In genomic region chr2:97645700-97646629, GRCh38 we compare ENCODE assay signal across 8 cellular contexts. TPM values are rescaled to one million over a fixed set of nuclear protein-coding genes. Genes with fewer than 3 reads are reported as not detected.
A peak's percentile ranks its signal among the peaks of the same experiment; 100 is the strongest.
DNase-seq lines count a peak whose midpoint lies in the region; ATAC-seq, FAIRE-seq and TF ChIP-seq lines count a peak whose summit lies in the region.

Gene COX5B (plus strand): TSS chr2:97646062. CDS start chr2:97646087, 25 bp downstream.

- peaks cover 13 to 27% (median 18%) of the 10 kb centered on the region in 4 donors for H3K4me1 ChIP-seq in esophagus muscularis mucosa

- H3K4me3 Mint-ChIP-seq in activated T-cell treated with anti-CD3 and anti-CD28 coated beads, Interleukin-2, amount 50 U/mL, for 72 hours, result peak within 1 kb of the TSS; percentile 90

- H3K4me1 Mint-ChIP-seq in activated T-cell treated with anti-CD3 and anti-CD28 coated beads, Interleukin-2, amount 50 U/mL, for 72 hours (ENCODE audit: low read depth), result peaks cover 33% of the 10 kb centered on the region

- no peaks in the 10 kb centered on the region for H3K27me3 ChIP-seq in esophagus muscularis mucosa

- no peak for TF ChIP-seq EP300 in esophagus muscularis mucosa (IDR thresholded peaks at IDR 0.05)

- TF ChIP-seq CTCF in esophagus muscularis mucosa (IDR thresholded peaks at IDR 0.05), result no peak

- TF ChIP-seq POLR2A in esophagus muscularis mucosa (IDR thresholded peaks at IDR 0.05; ENCODE audit: low read depth), result peak; percentile 46

- intact Hi-C loops in esophagus muscularis mucosa (cut with DNase I), result loop anchor here (2.0 to 10.0 kb wide), 2 partner anchors 19 to 49 kb away; partner anchors contain the start of gene ACTR1B

- peak within 1 kb of the TSS; percentile 91 to 96 (median 92) for H3K4me3 ChIP-seq in esophagus muscularis mucosa

- H3K9me3 Mint-ChIP-seq in activated T-cell treated with anti-CD3 and anti-CD28 coated beads, Interleukin-2, amount 50 U/mL, for 72 hours, result no peaks in the 10 kb centered on the region

- peaks cover 40% of the 10 kb centered on the region for H3K36me3 ChIP-seq in KOPT-K1 (ENCODE audit: insufficient read depth, low read length)
- peaks cover 21 to 38% (median 29%) of the 10 kb centered on the region in 4 donors for H3K36me3 ChIP-seq in esophagus muscularis mucosa

- 5% methylated on average over 19 of the region's 63 CpGs for WGBS in esophagus muscularis mucosa

- no peaks in the 10 kb centered on the region for H3K9me3 ChIP-seq in KOPT-K1 (ENCODE audit: insufficient read depth, low read length, poor library complexity, severe bottlenecking)
- no peaks in the 10 kb centered on the region for H3K9me3 ChIP-seq in esophagus muscularis mucosa

- peak within 1 kb of the TSS; percentile 96 for H3K27ac Mint-ChIP-seq in activated T-cell treated with anti-CD3 and anti-CD28 coated beads, Interleukin-2, amount 50 U/mL, for 72 hours

- H3K36me3 Mint-ChIP-seq in activated T-cell treated with anti-CD3 and anti-CD28 coated beads, Interleukin-2, amount 50 U/mL, for 72 hours (ENCODE audit: insufficient read depth in 2 of 2), result peaks cover 12 to 24% of the 10 kb centered on the region in 2 donors

- no peaks in the 10 kb centered on the region for H3K27me3 Mint-ChIP-seq in activated T-cell treated with anti-CD3 and anti-CD28 coated beads, Interleukin-2, amount 50 U/mL, for 72 hours (ENCODE audit: low read depth)

- peak; percentile 94 for ATAC-seq in GM21786 (IDR thresholded peaks at IDR 0.05; ENCODE audit: unreplicated experiment)
- ATAC-seq in activated T-cell treated with anti-CD3 and anti-CD28 coated beads, Interleukin-2, amount 50 U/mL, for 72 hours (replicated peaks in 1 of 2), result peak; percentile 94 to 96

- DNase-seq in DMS79 (lab: John Stamatoyannopoulos, UW) (peak; percentile 98), RCC 7860 (ENCODE audit: low spot score) (peak; percentile 89), esophagus muscularis mucosa (ENCODE audit: extremely low spot score) (peak; percentile 99), myocyte (ENCODE audit: low read depth) (peak; percentile 98)
- DNase-seq in activated T-cell treated with anti-CD3 and anti-CD28 coated beads, Interleukin-2, amount 50 U/mL, for 72 hours, result peak; percentile 99
- DNase-seq in stimulated activated CD8-positive, alpha-beta memory T cell treated with anti-CD3 and anti-CD28 coated beads, Interleukin-7, amount 100 ng/mL, for 48 hours (ENCODE audit: extremely low read depth in 1 of 2, low read depth in 1 of 2), result peak; percentile 97 to 99

- peak; percentile 84 for FAIRE-seq in RCC 7860 (lab: Jason Lieb, UNC)

- H3K27ac ChIP-seq in KOPT-K1 (ENCODE audit: low read depth, low read length, poor library complexity, severe bottlenecking) (peak within 1 kb of the TSS; percentile 85), esophagus muscularis mucosa (replicated peaks in 1 of 4) (peak within 1 kb of the TSS; percentile 87 to 95 (median 93))

RNA-seq across cellular contexts. Expression of gene COX5B, which starts in this region (rescaled TPM):
- total RNA-seq in activated T-cell treated with anti-CD3 and anti-CD28 coated beads, Interleukin-2, amount 50 U/mL, for 72 hours, result 100 to 1,000 TPM; 175 to 181 TPM
- total RNA-seq in esophagus muscularis mucosa (100 to 1,000 TPM; 382 to 507 (median 481) TPM), myocyte (228 and 268 TPM in 2 replicates)
- polyA plus RNA-seq in myocyte (2012), result 329 TPM

Comparison
In these comparisons a context has a peak if more than half of its experiments do, and no peak if none do; other contexts are left out.
1. Peak in every context shown above with its lines: DNase-seq, ATAC-seq, H3K4me3 ChIP-seq and H3K27ac ChIP-seq.